Comparison of ENCODE assay signal across 14 cellular contexts in genomic region chr17:68682913-68683312, GRCh38.
DNase-seq lines count a peak whose midpoint lies in the region; ATAC-seq lines count a peak whose summit lies in the region.
"Had no signal": no experiment of that assay in that cellular context is flagged by ENCODE, and none has a peak within 500 bp of the region (broad histone marks: within the 10 kb centered on the region; RNA-seq: fewer than 3 reads in every experiment).

No MANE protein-coding gene starts in this region.

- no peaks in the 10 kb centered on the region for H3K79me2 ChIP-seq in GM23248 (ENCODE audit: insufficient read depth)

- no peaks in the 10 kb centered on the region for H4K20me1 ChIP-seq in GM23248 (ENCODE audit: insufficient read depth)

- H3K9me3 ChIP-seq in GM23248 (ENCODE audit: low read depth), result no peaks in the 10 kb centered on the region
- H3K9me3 ChIP-seq: SJCRH30 had no signal

- no peaks in the 10 kb centered on the region; the same call in 1 of the 2 replicates for H3F3A ChIP-seq in GM23248 (ENCODE audit: insufficient read depth)

- no peaks in the 10 kb centered on the region for H3K36me3 ChIP-seq in GM23248 (ENCODE audit: low read depth)
- H3K36me3 ChIP-seq: SJCRH30 had no signal

- no peaks in the 10 kb centered on the region for H3K9me2 ChIP-seq in GM23248 (ENCODE audit: insufficient read depth)

- H3K4me2 ChIP-seq in GM23248 (ENCODE audit: unreplicated experiment), result no peak overlapping the region
- H3K4me2 ChIP-seq: KMS-11 had no signal

- H3K4me3 ChIP-seq in GM23248, result no peak overlapping the region
- H3K4me3 ChIP-seq: SJCRH30 had no signal

- H3K4me1 ChIP-seq in GM23248 (ENCODE audit: insufficient read depth), result 0 out of 2 replicates have a peak, but pooled peaks cover 7% of the 10 kb centered on the region

- in situ Hi-C loops in GM23248 (cut with MboI), result no loop called here

- H3K9ac ChIP-seq in GM23248, result no peak overlapping the region
- H3K9ac ChIP-seq: KMS-11 had no signal

- no peaks in the 10 kb centered on the region for H3K27me3 ChIP-seq in GM23248 (replicated peaks; ENCODE audit: insufficient read depth)
- H3K27me3 ChIP-seq: SJCRH30 had no signal

- no peak overlapping the region for H3K27ac ChIP-seq in GM23248
- H3K27ac ChIP-seq: KMS-11, SJCRH30 had no signal

- 0 out of 2 replicates have a peak overlapping the region, but pooled peaks have one; percentile 8 for H2AFZ ChIP-seq in GM23248

- no peak for ATAC-seq in GM21423 (IDR thresholded peaks at IDR 0.05; ENCODE audit: unreplicated experiment)

- WGBS in GM23248 (ENCODE audit: low coverage in 1 of 2, low lambda C conversion rate in 2 of 2, missing lambda C conversion rate in 2 of 2), 2 experiments, result 38 to 41% methylated on average over 5 of the region's 5 CpGs

- DNase-seq in COLO668 (lab: John Stamatoyannopoulos, UW; ENCODE audit: unreplicated experiment), result peak; percentile 0
- peak; percentile 38 for DNase-seq in GM23248
- DNase-seq in NCI-H2171 (lab: John Stamatoyannopoulos, UW), result peak; percentile 52
- DNase-seq in RPMI7951 (ENCODE audit: low read depth), result peak; percentile 59
- DNase-seq in NCI-H82 treated with DMSO at 0.1 percent for 48 hours (lab: John Stamatoyannopoulos, UW; ENCODE audit: unreplicated experiment), result no peak
- DNase-seq in iPS-NIHi7 (ENCODE audit: extremely low spot score), result no peak
- DNase-seq: AML-193; CD4-positive, CD25-positive, alpha-beta regulatory T cell; EL; NCI-H510A treated with DMSO at 0.1 percent for 48 hours; SJCRH30; SW 1271 had no signal

Comparison
In these comparisons a context has a peak if more than half of its experiments do, and no peak if none do; other contexts are left out.
1. DNase-seq: peak in COLO668 (single experiment), GM23248 (single experiment), NCI-H2171 (single experiment) and RPMI7951 (single experiment); none in NCI-H82 treated with DMSO at 0.1 percent for 48 hours (single experiment) and iPS-NIHi7 (single experiment).